In genomic region chr9:20508242-20508641, GRCh38 we compare ENCODE assay signal across 9 cellular contexts.
A peak's percentile ranks its signal among the peaks of the same experiment; 100 is the strongest.
DNase-seq lines count a peak whose midpoint lies in the region; ATAC-seq, FAIRE-seq and TF ChIP-seq lines count a peak whose summit lies in the region.
"Had no signal": no experiment of that assay in that cellular context is flagged by ENCODE, and none has a peak within 500 bp of the region (broad histone marks: within the 10 kb centered on the region; RNA-seq: fewer than 3 reads in every experiment).

No MANE protein-coding gene starts in this region.

- FAIRE-seq in GM19239 (lab: Jason Lieb, UNC): peak; percentile 89

- H3K36me3 ChIP-seq in aorta (ENCODE audit: control insufficient read depth in 1 of 2, insufficient read depth in 2 of 2, low read length in 1 of 2) (no peaks in the 10 kb centered on the region), Peyer's patch (no peaks in the 10 kb centered on the region)

- no peak overlapping the region for H3K27ac ChIP-seq in CD4-positive, alpha-beta T cell (ENCODE audit: low read depth, low read length)
- H3K27ac ChIP-seq in aorta (ENCODE audit: low read depth in 1 of 2, low read length in 2 of 2) (no peak overlapping the region), Peyer's patch (no peak overlapping the region)

- H3K36me3 Mint-ChIP-seq in CD4-positive, alpha-beta T cell (ENCODE audit: low read depth): peaks cover 3% of the 10 kb centered on the region
- peaks cover 2% of the 10 kb centered on the region for H3K36me3 Mint-ChIP-seq in activated naive CD8-positive, alpha-beta T cell

- intact Hi-C loops in CD4-positive, alpha-beta T cell (cut with DNase I, micrococcal nuclease): loop anchor here in 1 of 2 experiments (5.0 kb wide), 1 partner anchor 114 kb away; the partner anchor contains the start of gene MLLT3
- intact Hi-C loops in aorta (cut with DNase I): no loop called here

- POLR2A ChIA-PET in CD4-positive, alpha-beta T cell (lab: Charles Lee): no interaction called here

- H3K27me3 Mint-ChIP-seq in CD4-positive, alpha-beta T cell: no peaks in the 10 kb centered on the region
- H3K27me3 Mint-ChIP-seq in activated naive CD8-positive, alpha-beta T cell: no peaks in the 10 kb centered on the region

- no peak for TF ChIP-seq POLR2A in Peyer's patch (IDR thresholded peaks at IDR 0.05)

- no peak for DNase-seq in CD4-positive, alpha-beta T cell
- DNase-seq in GM19239 (ENCODE audit: insufficient read length, low spot score): peak; percentile 13
- DNase-seq in aorta: no peak
- no peak for DNase-seq in hypothalamus (lab: John Stamatoyannopoulos, UW)
- no peak for DNase-seq in Peyer's patch
- DNase-seq in NCI-H2081 (lab: John Stamatoyannopoulos, UW): no peak
- DNase-seq: NCI-H1436 treated with DMSO at 0.1 percent for 48 hours had no signal

- no peak overlapping the region for H3K4me3 ChIP-seq in aorta (ENCODE audit: low read length in 2 of 2)
- no peak overlapping the region for H3K4me3 ChIP-seq in Peyer's patch

- WGBS in aorta, 2 donors: 93 to 95% methylated on average over 2 of the region's 2 CpGs

- ATAC-seq in CD4-positive, alpha-beta T cell (ENCODE audit: poor library complexity): peak; percentile 43
- ATAC-seq in HG03139 (IDR thresholded peaks at IDR 0.05; ENCODE audit: unreplicated experiment): peak; percentile 76
- ATAC-seq in aorta (ENCODE audit: low FRiP score): no peak

- no peak for TF ChIP-seq CTCF in CD4-positive, alpha-beta T cell (IDR thresholded peaks at IDR 0.05)
- TF ChIP-seq CTCF in Peyer's patch (IDR thresholded peaks at IDR 0.05): no peak

- peak overlapping the region; percentile 81 for H3K27ac Mint-ChIP-seq in CD4-positive, alpha-beta T cell
- H3K27ac Mint-ChIP-seq in activated naive CD8-positive, alpha-beta T cell: peak overlapping the region; percentile 59

- peak overlapping the region; percentile 46 for H3K4me3 Mint-ChIP-seq in CD4-positive, alpha-beta T cell
- peak overlapping the region; percentile 21 for H3K4me3 Mint-ChIP-seq in activated naive CD8-positive, alpha-beta T cell

- CTCF ChIA-PET in CD4-positive, alpha-beta T cell (lab: Charles Lee): no interaction called here

- H3K4me1 ChIP-seq in aorta (ENCODE audit: control insufficient read depth in 1 of 2, insufficient read depth in 2 of 2, low read length in 2 of 2) (peaks cover 0 to 13% of the 10 kb centered on the region in 2 donors), Peyer's patch (peaks cover 0 to 20% (median 0%) of the 10 kb centered on the region in 4 donors)

- H3K9me3 Mint-ChIP-seq in CD4-positive, alpha-beta T cell: no peaks in the 10 kb centered on the region
- no peaks in the 10 kb centered on the region for H3K9me3 Mint-ChIP-seq in activated naive CD8-positive, alpha-beta T cell (ENCODE audit: low read depth)

- no peaks in the 10 kb centered on the region for H3K9me3 ChIP-seq in CD4-positive, alpha-beta T cell (ENCODE audit: control insufficient read depth, low read length)
- H3K9me3 ChIP-seq in aorta (ENCODE audit: control insufficient read depth, low read length): no peaks in the 10 kb centered on the region
- no peaks in the 10 kb centered on the region for H3K9me3 ChIP-seq in Peyer's patch

- peaks cover 83% of the 10 kb centered on the region for H3K4me1 Mint-ChIP-seq in CD4-positive, alpha-beta T cell (ENCODE audit: low read depth)
- H3K4me1 Mint-ChIP-seq in activated naive CD8-positive, alpha-beta T cell (ENCODE audit: low read depth): peaks cover 81% of the 10 kb centered on the region

- no peaks in the 10 kb centered on the region for H3K27me3 ChIP-seq in CD4-positive, alpha-beta T cell (ENCODE audit: control insufficient read depth, insufficient read depth, low read length)
- H3K27me3 ChIP-seq in aorta (ENCODE audit: control insufficient read depth in 1 of 2, insufficient read depth in 2 of 2, low read length in 1 of 2): no peaks in the 10 kb centered on the region
- no peaks in the 10 kb centered on the region for H3K27me3 ChIP-seq in Peyer's patch
